In the genomic region with DNA sequence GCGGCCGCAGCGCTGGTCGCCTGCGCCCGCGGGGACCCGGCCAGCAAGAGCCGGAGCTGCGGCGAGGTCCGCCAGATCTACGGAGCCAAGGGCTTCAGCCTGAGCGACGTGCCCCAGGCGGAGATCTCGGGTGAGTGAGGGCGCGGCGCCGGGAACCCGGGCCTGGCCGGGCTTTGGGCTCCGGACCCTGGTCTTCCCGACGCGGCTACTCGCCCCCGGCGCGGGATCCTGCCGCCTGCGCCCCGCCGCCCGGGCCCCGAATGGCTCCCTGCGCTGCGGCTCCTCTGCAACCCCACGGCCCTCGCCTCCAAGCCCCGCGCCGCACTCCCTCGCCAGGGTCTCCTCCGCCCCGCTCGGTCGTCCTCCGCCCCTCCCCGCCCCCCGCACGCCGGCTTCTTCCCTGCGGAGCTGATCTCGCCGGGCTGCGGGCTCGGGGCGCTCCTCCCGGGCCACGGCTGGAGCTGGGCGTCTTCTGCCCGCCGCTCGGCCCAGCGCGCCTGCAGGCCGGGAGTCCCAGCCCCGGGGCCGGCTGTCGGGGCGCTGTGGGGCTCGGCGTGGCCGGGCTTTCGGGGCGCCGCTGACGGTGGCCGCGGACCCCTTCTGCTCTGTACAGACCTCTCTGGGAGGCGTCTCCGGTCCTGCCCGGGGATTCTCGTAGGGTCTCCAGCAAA, we compare ENCODE assay signal across 8 cellular contexts. TPM values are rescaled to one million over a fixed set of nuclear protein-coding genes. Genes with fewer than 3 reads are reported as not detected.
DNase-seq lines count a peak whose midpoint lies in the region; ATAC-seq and TF ChIP-seq lines count a peak whose summit lies in the region.

No MANE protein-coding gene starts in this region.

- H4K20me1 ChIP-seq in GM23248 (ENCODE audit: insufficient read depth) (no peaks in the 10 kb centered on the region), SK-N-SH (ENCODE audit: insufficient read depth) (peaks cover 38% of the 10 kb centered on the region)

- H3K9me2 ChIP-seq in GM23248 (ENCODE audit: insufficient read depth) (no peaks in the 10 kb centered on the region), SK-N-SH (no peaks in the 10 kb centered on the region)

- H3K36me3 ChIP-seq in GM23248 (ENCODE audit: low read depth) (no peaks in the 10 kb centered on the region), SK-N-SH (replicated peaks in 1 of 2; ENCODE audit: control insufficient read depth in 1 of 2, insufficient read depth in 2 of 2, low read length in 1 of 2) (no peaks in the 10 kb centered on the region)

- peaks cover 39% of the 10 kb centered on the region for H3K79me2 ChIP-seq in GM23248 (ENCODE audit: insufficient read depth)
- peaks cover 42% of the 10 kb centered on the region for H3K79me2 ChIP-seq in SK-N-SH (ENCODE audit: insufficient read depth)

- POLR2A ChIA-PET in SK-N-SH (lab: Yijun Ruan, JAX): interaction anchor here (0.9 to 1.6 kb wide), 5 partner anchors 15 to 287 kb away, joined by 3 to 8 read pairs (median 4); no protein-coding TSS in a partner anchor

- H3K27ac ChIP-seq in GM23248: peak overlapping the region; percentile 69
- peak overlapping the region; percentile 60 to 74 for H3K27ac ChIP-seq in SK-N-SH (ENCODE audit: low read depth in 2 of 2, low read length in 1 of 2)

- in situ Hi-C loops in GM23248 (cut with MboI): loop anchor here (5.0 kb wide), 1 partner anchor 204 kb away; no protein-coding TSS in a partner anchor

- WGBS in GM23248 (ENCODE audit: low coverage in 1 of 2, low lambda C conversion rate in 2 of 2, missing lambda C conversion rate in 2 of 2), 2 experiments: 1% methylated on average over 29 to 37 of the region's 86 CpGs
- 0% methylated on average over 19 of the region's 86 CpGs for WGBS in SK-N-SH (ENCODE audit: low lambda C conversion rate)

- TF ChIP-seq CTCF in SK-N-SH (IDR thresholded peaks at IDR 0.05) (no peak), fibroblast of mammary gland (conservative IDR thresholded peaks at IDR 0.05; ENCODE audit: control insufficient read depth, insufficient read depth, low read depth, low read length) (no peak), omental fat pad (IDR thresholded peaks at IDR 0.05) (no peak)

- H3K9me3 ChIP-seq in GM23248 (ENCODE audit: low read depth) (no peaks in the 10 kb centered on the region), SK-N-SH (no peaks in the 10 kb centered on the region)

- H2AFZ ChIP-seq in GM23248 (peak overlapping the region; percentile 72), SK-N-SH (ENCODE audit: low read depth) (no peak overlapping the region)

- H3K27me3 ChIP-seq in GM23248 (replicated peaks; ENCODE audit: insufficient read depth) (no peaks in the 10 kb centered on the region), SK-N-SH (ENCODE audit: insufficient read depth) (no peaks in the 10 kb centered on the region)

- no peak for TF ChIP-seq EP300 in SK-N-SH (IDR thresholded peaks at IDR 0.05; ENCODE audit: borderline replicate concordance in 1 of 2, low read depth in 1 of 2, low read length in 1 of 2)

- H3K4me2 ChIP-seq in GM23248 (ENCODE audit: unreplicated experiment) (peak overlapping the region; percentile 87), SK-N-SH (peak overlapping the region; percentile 90)

- CTCF ChIA-PET in SK-N-SH (lab: Yijun Ruan, JAX): interaction anchor here (0.6 to 2.1 kb wide), 19 partner anchors 10 to 375 kb away, joined by 3 to 29 read pairs (median 4); no protein-coding TSS in a partner anchor

- peak; percentile 0 for ATAC-seq in omental fat pad (ENCODE audit: low FRiP score)
- no peak for ATAC-seq in GM18868 (IDR thresholded peaks at IDR 0.05; ENCODE audit: unreplicated experiment)

- DNase-seq in COLO668 (lab: John Stamatoyannopoulos, UW; ENCODE audit: unreplicated experiment) (peak; percentile 69), GM23248 (peak; percentile 61), SK-N-SH (peak; percentile 78), fibroblast of mammary gland (ENCODE audit: low read depth) (no peak), omental fat pad (ENCODE audit: low spot score) (no peak), middle frontal gyrus (ENCODE audit: extremely low spot score, low spot score) (no peak), NCI-H1930 (lab: John Stamatoyannopoulos, UW) (no peak)

- no peak for TF ChIP-seq RAD21 in SK-N-SH (IDR thresholded peaks at IDR 0.05; ENCODE audit: low read length)

- H3F3A ChIP-seq in GM23248 (ENCODE audit: insufficient read depth) (no peaks in the 10 kb centered on the region), SK-N-SH (replicated peaks; ENCODE audit: insufficient read depth) (peaks cover 4% of the 10 kb centered on the region)

- H3K9ac ChIP-seq in GM23248: peak overlapping the region; percentile 88
- peak overlapping the region; percentile 74 for H3K9ac ChIP-seq in SK-N-SH

- H3K4me1 ChIP-seq in GM23248 (ENCODE audit: insufficient read depth) (peaks cover 10% of the 10 kb centered on the region), SK-N-SH (ENCODE audit: control insufficient read depth in 1 of 2, insufficient read depth in 2 of 2, low read depth in 1 of 2, low read length in 1 of 2) (peaks cover 14 to 17% of the 10 kb centered on the region in 2 experiments; a peak in 2 of 4 replicates)

- H3K4me3 ChIP-seq in GM23248 (peak overlapping the region; percentile 84), SK-N-SH (ENCODE audit: low read depth in 2 of 2, low read length in 1 of 2) (peak overlapping the region; percentile 79 to 81), fibroblast of mammary gland (ENCODE audit: control insufficient read depth, low read depth, low read length) (peak overlapping the region; percentile 69)

TF ChIP-seq in SK-N-SH, 30 proteins besides CTCF, POLR2A, EP300 and RAD21:
- TF ChIP-seq MXI1 (IDR thresholded peaks at IDR 0.05; ENCODE audit: low read depth, low read length) (0 out of 2 replicates have a peak, but pooled peaks have one; percentile 14), RXRA (IDR thresholded peaks at IDR 0.05; ENCODE audit: borderline replicate concordance, low read depth) (no peak)

RNA-seq across cellular contexts. Expression of a gene that starts 0.6 kb away (rescaled TPM):
- 88.2 and 101 TPM in 2 replicates for total RNA-seq in GM23248 (2014; rRNA removed; shearing (Covaris generic))
- polyA plus RNA-seq in GM23248 (2016; fragmentation: Nextera tagmentation; extraction: Ambion mirVana) (66.4 and 71.6 TPM in 2 replicates), SK-N-SH (2012; rRNA removed) (49.0 and 65.5 TPM in 2 replicates)
- 25.9 and 50.4 TPM in 2 replicates for polyA plus RNA-seq in SK-N-SH (2012; cell fraction: cytosol; rRNA removed)
- polyA plus RNA-seq in SK-N-SH (2012; cell fraction: nucleus; rRNA removed): 183 TPM in 2 replicates
- total RNA-seq in omental fat pad: 10 to 100 TPM; 33.6 to 91.4 (median 39.5) TPM

Comparison
In these comparisons a context has a peak if more than half of its experiments do, and no peak if none do; other contexts are left out.
1. DNase-seq: peak in COLO668 (single experiment), GM23248 (single experiment) and SK-N-SH (single experiment); none in fibroblast of mammary gland (single experiment), omental fat pad (single experiment), middle frontal gyrus (single experiment) and NCI-H1930 (0 of 2).
2. Peak in every context shown above with its lines, with median percentiles within 50 percentile points of each other: H3K4me3 ChIP-seq.